In the genomic region with DNA sequence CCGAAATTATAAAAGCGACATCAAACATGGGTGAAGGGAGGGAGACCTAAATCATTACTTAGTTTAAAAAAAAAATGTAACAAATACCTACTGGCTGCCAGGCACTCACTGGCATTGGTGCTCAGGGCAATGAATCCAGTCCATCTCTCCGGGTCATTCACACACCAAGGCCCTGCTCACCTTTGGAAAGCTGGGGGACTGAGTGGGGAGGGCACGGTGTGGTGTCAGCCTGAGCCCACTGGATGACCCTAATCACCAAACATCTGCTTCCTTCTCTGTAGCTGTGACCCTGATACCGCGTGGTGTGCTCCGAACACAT, we compare ENCODE assay signal across 8 cellular contexts. TPM values are rescaled to one million over a fixed set of nuclear protein-coding genes. Genes with fewer than 3 reads are reported as not detected.
DNase-seq lines count a peak whose midpoint lies in the region; ATAC-seq and TF ChIP-seq lines count a peak whose summit lies in the region.

No MANE protein-coding gene starts in this region.

- no peaks in the 10 kb centered on the region for H3F3A ChIP-seq in MM.1S (ENCODE audit: insufficient read depth, low read length)

- peak overlapping the region; percentile 92 for H3K4me2 ChIP-seq in MM.1S (ENCODE audit: low read depth, low read length)

- H3K4me1 ChIP-seq in MM.1S (ENCODE audit: low read length) (no peaks in the 10 kb centered on the region; the same call in 1 of the 2 replicates), ectodermal cell (ENCODE audit: control insufficient read depth, insufficient read depth, low read length) (peaks cover 9% of the 10 kb centered on the region)

- DNase-seq in MM.1S (no peak), nephron progenitor cell (no peak), NCI-H526 (lab: John Stamatoyannopoulos, UW) (no peak), GM13976 (ENCODE audit: low spot score) (no peak), AG08395 (ENCODE audit: low spot score) (no peak)

- H3K9ac ChIP-seq in MM.1S (ENCODE audit: low read length) = peak overlapping the region; percentile 91

- H3K27me3 ChIP-seq in MM.1S (replicated peaks; ENCODE audit: insufficient read depth, low read length) (no peaks in the 10 kb centered on the region), ectodermal cell (ENCODE audit: control insufficient read depth, insufficient read depth, low read length, poor library complexity, severe bottlenecking) (no peaks in the 10 kb centered on the region)

- in situ Hi-C loops in GM13976 (cut with MboI; ENCODE audit: low sequenced_read_pairs, unreplicated experiment) = loop anchor here (25.0 kb wide), 1 partner anchor 679 kb away; no protein-coding TSS in a partner anchor

- TF ChIP-seq CTCF in C4-2B (conservative IDR thresholded peaks at IDR 0.05) = no peak
- TF ChIP-seq CTCF in MM.1S (IDR thresholded peaks at IDR 0.05; ENCODE audit: low read length) = no peak
- TF ChIP-seq CTCF in nephron progenitor cell (IDR thresholded peaks at IDR 0.05) = no peak
- TF ChIP-seq CTCF in GM13976 (IDR thresholded peaks at IDR 0.05; ENCODE audit: borderline replicate concordance, control extremely low read depth, extremely low read depth, insufficient read depth, missing control alignments) = no peak

- H3K36me3 ChIP-seq in MM.1S (replicated peaks; ENCODE audit: insufficient read depth, low read length) = no peaks in the 10 kb centered on the region; the same call in 1 of the 2 replicates
- H3K36me3 ChIP-seq in ectodermal cell (ENCODE audit: control insufficient read depth, insufficient read depth, low read length) = peaks cover 3% of the 10 kb centered on the region

- H3K4me1 Mint-ChIP-seq in nephron progenitor cell = peaks cover 49% of the 10 kb centered on the region

- H3K27ac Mint-ChIP-seq in nephron progenitor cell = peak overlapping the region; percentile 98

- peaks cover 2% of the 10 kb centered on the region for H3K27me3 Mint-ChIP-seq in nephron progenitor cell (ENCODE audit: low read depth, poor library complexity)

- peak overlapping the region; percentile 78 for H2AFZ ChIP-seq in MM.1S (ENCODE audit: low read length)

- peak overlapping the region; percentile 91 for H3K27ac ChIP-seq in C4-2B
- no peak overlapping the region for H3K27ac ChIP-seq in MM.1S (ENCODE audit: low read length)
- no peak overlapping the region for H3K27ac ChIP-seq in ectodermal cell (ENCODE audit: insufficient read depth, low read depth, low read length, poor library complexity, severe bottlenecking)

- peak overlapping the region; percentile 94 for H3K4me3 Mint-ChIP-seq in nephron progenitor cell

- peaks cover 26% of the 10 kb centered on the region for H3K36me3 Mint-ChIP-seq in nephron progenitor cell (ENCODE audit: low read depth)

- H3K9me3 Mint-ChIP-seq in nephron progenitor cell = peaks cover 5% of the 10 kb centered on the region

- H3K9me3 ChIP-seq in MM.1S (replicated peaks; ENCODE audit: insufficient read depth, low read length) = no peaks in the 10 kb centered on the region
- no peaks in the 10 kb centered on the region for H3K9me3 ChIP-seq in ectodermal cell (ENCODE audit: control insufficient read depth, low read length)

- no peaks in the 10 kb centered on the region for H4K20me1 ChIP-seq in MM.1S (ENCODE audit: insufficient read depth, low read length)

- ATAC-seq in HG02870 (IDR thresholded peaks at IDR 0.05; ENCODE audit: unreplicated experiment) = no peak

- peaks cover 35% of the 10 kb centered on the region for H3K79me2 ChIP-seq in MM.1S (ENCODE audit: low read length)

- no peaks in the 10 kb centered on the region for H3K9me2 ChIP-seq in MM.1S (replicated peaks; ENCODE audit: insufficient read depth, low read length)

- 19 to 27% methylated on average over 6 to 7 of the region's 7 CpGs for WGBS in ectodermal cell, 2 experiments

- peak overlapping the region; percentile 80 for H3K4me3 ChIP-seq in MM.1S (ENCODE audit: low read length)
- H3K4me3 ChIP-seq in ectodermal cell (ENCODE audit: insufficient read depth, low read depth, low read length) = peak overlapping the region; percentile 73

RNA-seq across cellular contexts. Expression of a gene that starts 0.3 kb away (rescaled TPM):
- polyA plus RNA-seq in ectodermal cell (2013, experiment 1 of 4) = 116 TPM
- polyA plus RNA-seq in ectodermal cell (2013, experiment 2 of 4) = 130 TPM
- 90.5 TPM for polyA plus RNA-seq in ectodermal cell (2013, experiment 3 of 4)
- 97.2 TPM for polyA plus RNA-seq in ectodermal cell (2013, experiment 4 of 4)

RNA-seq across cellular contexts. Expression of a gene that starts 30.2 kb away (rescaled TPM):
- polyA plus RNA-seq in ectodermal cell (2013, experiment 1 of 4) = 44.6 TPM
- 49.7 TPM for polyA plus RNA-seq in ectodermal cell (2013, experiment 2 of 4)
- polyA plus RNA-seq in ectodermal cell (2013, experiment 3 of 4) = 42.9 TPM
- 41.6 TPM for polyA plus RNA-seq in ectodermal cell (2013, experiment 4 of 4)
